Comparison of ENCODE assay signal across 19 cellular contexts in the genomic region with DNA sequence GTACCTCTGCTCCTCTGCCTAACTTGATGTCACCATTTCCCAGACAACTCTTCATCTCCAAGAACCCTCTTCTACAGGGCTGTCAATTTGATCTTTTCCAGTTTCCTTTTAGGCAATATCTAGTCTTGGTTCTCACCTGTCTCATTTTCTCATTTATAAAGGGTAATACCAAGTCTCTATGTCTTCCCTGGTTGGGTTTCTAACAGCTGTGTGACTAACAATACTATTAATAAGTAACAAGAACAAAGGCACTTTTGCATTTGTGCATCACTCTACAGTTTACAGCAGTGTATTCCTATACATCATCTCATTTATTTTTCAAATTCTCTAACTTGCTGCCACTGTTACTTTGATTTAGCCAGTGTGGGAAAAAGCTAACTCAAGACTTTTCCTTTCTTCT.
DNase-seq lines count a peak whose midpoint lies in the region; ATAC-seq and TF ChIP-seq lines count a peak whose summit lies in the region.
"Had no signal": no experiment of that assay in that cellular context is flagged by ENCODE, and none has a peak within 500 bp of the region (broad histone marks: within the 10 kb centered on the region; RNA-seq: fewer than 3 reads in every experiment).

No MANE protein-coding gene starts in this region.

- H3K36me3 ChIP-seq in OCI-LY3 (replicated peaks; ENCODE audit: low read depth, low read length) = no peaks in the 10 kb centered on the region
- H3K36me3 ChIP-seq in CD8-positive, alpha-beta T cell (ENCODE audit: insufficient read depth, low read length) = no peaks in the 10 kb centered on the region
- H3K36me3 ChIP-seq: SJCRH30 had no signal

- H4K20me1 ChIP-seq in OCI-LY3 (ENCODE audit: insufficient read depth, low read length) = no peaks in the 10 kb centered on the region

- no peaks in the 10 kb centered on the region for H3K27me3 Mint-ChIP-seq in activated CD8-positive, alpha-beta T cell treated with anti-CD3 and anti-CD28 coated beads for 36 hours
- H3K27me3 Mint-ChIP-seq in CD8-positive, alpha-beta T cell (ENCODE audit: low read depth) = no peaks in the 10 kb centered on the region
- H3K27me3 Mint-ChIP-seq: T-helper 17 cell had no signal

- DNase-seq in renal cortical epithelial cell (ENCODE audit: low read depth) = peak; percentile 62
- no peak for DNase-seq in stimulated activated CD4-positive, alpha-beta T cell treated with anti-CD3 and anti-CD28 coated beads, Interleukin-4, amount 100 ng/mL, for 24 hours
- no peak for DNase-seq in activated CD8-positive, alpha-beta T cell treated with anti-CD3 and anti-CD28 coated beads for 36 hours
- no peak for DNase-seq in CD8-positive, alpha-beta T cell
- DNase-seq: Calu3, DMS53, H9, MV-4-11, NCI-H1417 treated with DMSO at 0.1 percent for 48 hours, NCI-H1930, NCI-H2171, NCI-H446, NCI-H69, SJCRH30, T-helper 17 cell had no signal

- no peaks in the 10 kb centered on the region for H3K9me3 ChIP-seq in OCI-LY3 (ENCODE audit: insufficient read depth, low read length)
- H3K9me3 ChIP-seq in CD8-positive, alpha-beta T cell (ENCODE audit: low read length) = no peaks in the 10 kb centered on the region
- H3K9me3 ChIP-seq: SJCRH30 had no signal

- H3K4me1 Mint-ChIP-seq in activated CD8-positive, alpha-beta T cell treated with anti-CD3 and anti-CD28 coated beads for 36 hours (ENCODE audit: low read depth) = no peaks in the 10 kb centered on the region
- H3K4me1 Mint-ChIP-seq in CD8-positive, alpha-beta T cell (ENCODE audit: low read depth) = no peaks in the 10 kb centered on the region
- H3K4me1 Mint-ChIP-seq: T-helper 17 cell had no signal

- ATAC-seq in GM19043 (IDR thresholded peaks at IDR 0.05; ENCODE audit: low read depth, unreplicated experiment) = peak; percentile 48
- peak; percentile 54 for ATAC-seq in HG02973 (IDR thresholded peaks at IDR 0.05; ENCODE audit: unreplicated experiment)
- ATAC-seq in activated CD8-positive, alpha-beta T cell treated with anti-CD3 and anti-CD28 coated beads for 36 hours = no peak
- ATAC-seq in CD8-positive, alpha-beta T cell = no peak
- ATAC-seq: T-helper 17 cell had no signal

- H3K36me3 Mint-ChIP-seq in activated CD8-positive, alpha-beta T cell treated with anti-CD3 and anti-CD28 coated beads for 36 hours (ENCODE audit: low read depth) = no peaks in the 10 kb centered on the region
- no peaks in the 10 kb centered on the region for H3K36me3 Mint-ChIP-seq in CD8-positive, alpha-beta T cell

- no peaks in the 10 kb centered on the region for H3K27me3 ChIP-seq in OCI-LY3 (ENCODE audit: low read depth, low read length)
- H3K27me3 ChIP-seq in CD8-positive, alpha-beta T cell (ENCODE audit: insufficient read depth, low read length) = no peaks in the 10 kb centered on the region
- H3K27me3 ChIP-seq: SJCRH30 had no signal

- POLR2A ChIA-PET in activated CD8-positive, alpha-beta T cell treated with anti-CD3 and anti-CD28 coated beads for 36 hours (lab: Charles Lee) = no interaction called here
- POLR2A ChIA-PET in CD8-positive, alpha-beta T cell (lab: Charles Lee) = no interaction called here

- no peaks in the 10 kb centered on the region for H3K79me2 ChIP-seq in OCI-LY3 (ENCODE audit: low read length)

- H3K27ac ChIP-seq in OCI-LY3 (ENCODE audit: low read length) = no peak overlapping the region
- no peak overlapping the region for H3K27ac ChIP-seq in CD8-positive, alpha-beta T cell (ENCODE audit: low read depth, low read length)
- H3K27ac ChIP-seq: RWPE1, SJCRH30 had no signal

- no peak overlapping the region for H3K4me3 ChIP-seq in OCI-LY3 (ENCODE audit: low read length)
- no peak overlapping the region for H3K4me3 ChIP-seq in CD8-positive, alpha-beta T cell (ENCODE audit: low read depth, low read length)
- H3K4me3 ChIP-seq: SJCRH30 had no signal

- CTCF ChIA-PET in activated CD8-positive, alpha-beta T cell treated with anti-CD3 and anti-CD28 coated beads for 36 hours (lab: Charles Lee) = no interaction called here
- CTCF ChIA-PET in CD8-positive, alpha-beta T cell (lab: Charles Lee) = no interaction called here

- no peak overlapping the region for H2AFZ ChIP-seq in OCI-LY3 (ENCODE audit: low read depth, low read length)

- no peak overlapping the region for H3K9ac ChIP-seq in OCI-LY3 (ENCODE audit: low read length)

- peak overlapping the region; percentile 30 for H3K4me2 ChIP-seq in OCI-LY3 (ENCODE audit: low read length)

- intact Hi-C loops in activated CD8-positive, alpha-beta T cell treated with anti-CD3 and anti-CD28 coated beads for 36 hours (cut with micrococcal nuclease) = no loop called here
- intact Hi-C loops in CD8-positive, alpha-beta T cell (cut with DNase I, micrococcal nuclease) = no loop called here

- H3K9me3 Mint-ChIP-seq in activated CD8-positive, alpha-beta T cell treated with anti-CD3 and anti-CD28 coated beads for 36 hours = no peaks in the 10 kb centered on the region
- H3K9me3 Mint-ChIP-seq in CD8-positive, alpha-beta T cell = peaks cover under 1% of the 10 kb centered on the region
- H3K9me3 Mint-ChIP-seq: H9 had no signal

- no peak overlapping the region for H3K4me3 Mint-ChIP-seq in activated CD8-positive, alpha-beta T cell treated with anti-CD3 and anti-CD28 coated beads for 36 hours
- H3K4me3 Mint-ChIP-seq in CD8-positive, alpha-beta T cell = no peak overlapping the region
- H3K4me3 Mint-ChIP-seq: H9, T-helper 17 cell had no signal

- H3K4me1 ChIP-seq in OCI-LY3 (ENCODE audit: low read length) = peaks cover 25% of the 10 kb centered on the region
- H3K4me1 ChIP-seq in CD8-positive, alpha-beta T cell (ENCODE audit: insufficient read depth, low read length) = no peaks in the 10 kb centered on the region
- H3K4me1 ChIP-seq: SJCRH30 had no signal

- TF ChIP-seq CTCF in OCI-LY3 (IDR thresholded peaks at IDR 0.05; ENCODE audit: low read depth, low read length) = no peak
- TF ChIP-seq CTCF in activated CD8-positive, alpha-beta T cell treated with anti-CD3 and anti-CD28 coated beads for 36 hours (IDR thresholded peaks at IDR 0.05) = no peak
- TF ChIP-seq CTCF in CD8-positive, alpha-beta T cell (IDR thresholded peaks at IDR 0.05) = no peak

- H3K27ac Mint-ChIP-seq in activated CD8-positive, alpha-beta T cell treated with anti-CD3 and anti-CD28 coated beads for 36 hours = no peak overlapping the region
- H3K27ac Mint-ChIP-seq in CD8-positive, alpha-beta T cell = no peak overlapping the region
- H3K27ac Mint-ChIP-seq: H9, T-helper 17 cell had no signal

Comparison
In these comparisons a context has a peak if more than half of its experiments do, and no peak if none do; other contexts are left out.
1. ATAC-seq: peak in GM19043 (single experiment) and HG02973 (single experiment); none in activated CD8-positive, alpha-beta T cell treated with anti-CD3 and anti-CD28 coated beads for 36 hours (single experiment) and CD8-positive, alpha-beta T cell (single experiment).